ENCODE assay signal across 23 cellular contexts in the genomic region with DNA sequence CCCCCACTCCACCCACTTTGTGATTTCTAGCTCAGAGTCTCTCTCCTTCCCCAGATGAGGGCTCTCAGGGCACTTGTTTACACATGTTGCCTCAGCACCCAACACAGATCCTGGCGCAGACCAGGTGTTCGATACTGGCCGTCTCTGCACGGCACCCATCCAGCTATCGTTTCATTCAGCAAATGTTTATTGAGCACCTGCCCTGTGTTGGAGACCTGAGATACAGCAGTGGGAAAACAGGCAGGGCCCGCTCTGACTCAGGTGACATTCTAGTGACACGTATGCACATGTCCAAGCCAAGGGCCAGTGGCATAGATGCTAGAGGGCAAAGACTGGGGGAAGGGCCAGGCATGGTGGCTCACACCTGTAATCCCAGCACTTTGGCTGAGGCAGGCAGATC.
DNase-seq lines count a peak whose midpoint lies in the region; ATAC-seq and TF ChIP-seq lines count a peak whose summit lies in the region.
"Had no signal": no experiment of that assay in that cellular context is flagged by ENCODE, and none has a peak within 500 bp of the region (broad histone marks: within the 10 kb centered on the region; RNA-seq: fewer than 3 reads in every experiment).

No MANE protein-coding gene starts in this region.

- ATAC-seq in left colon: peak; percentile 40
- no peak for ATAC-seq in HG03439 (IDR thresholded peaks at IDR 0.05; ENCODE audit: unreplicated experiment)
- ATAC-seq in GM18519 (IDR thresholded peaks at IDR 0.05; ENCODE audit: low FRiP score, unreplicated experiment): no peak
- ATAC-seq: activated T-cell treated with anti-CD3 and anti-CD28 coated beads, Interleukin-2, amount 50 U/mL, for 4 hours; heart right ventricle; left cardiac atrium; stimulated activated naive CD8-positive, alpha-beta T cell treated with anti-CD3 and anti-CD28 coated beads, Interleukin-15, Interleukin-2, amounts not matched to agents 100 U/mL and 50 U/mL, for 24 hours had no signal

- intact Hi-C loops in left colon (cut with DNase I, micrococcal nuclease): no loop called here

- no peaks in the 10 kb centered on the region for H3K9me2 ChIP-seq in hepatocyte (replicated peaks; ENCODE audit: insufficient read depth)

- H3K4me2 ChIP-seq in hepatocyte: no peak overlapping the region

- H3K9me3 ChIP-seq in hepatocyte (ENCODE audit: low read depth): no peaks in the 10 kb centered on the region
- H3K9me3 ChIP-seq: breast epithelium, heart right ventricle, thyroid gland had no signal

- H3K4me3 ChIP-seq in hepatocyte: no peak overlapping the region
- H3K4me3 ChIP-seq: breast epithelium, heart right ventricle, thyroid gland had no signal

- H3K36me3 ChIP-seq in hepatocyte (replicated peaks; ENCODE audit: insufficient read depth, low read depth): no peaks in the 10 kb centered on the region
- H3K36me3 ChIP-seq: breast epithelium, heart right ventricle, thyroid gland had no signal

- 96% methylated on average over 7 of the region's 7 CpGs for WGBS in hepatocyte (ENCODE audit: low lambda C conversion rate, missing lambda C conversion rate)

- H2AFZ ChIP-seq in hepatocyte: no peak overlapping the region

- H4K20me1 ChIP-seq in hepatocyte (ENCODE audit: insufficient read depth, poor library complexity, severe bottlenecking): no peaks in the 10 kb centered on the region

- DNase-seq in COLO668 (lab: John Stamatoyannopoulos, UW; ENCODE audit: unreplicated experiment) (peak; percentile 84), DMS153 treated with DMSO at 0.1 percent for 48 hours (lab: John Stamatoyannopoulos, UW; ENCODE audit: unreplicated experiment) (peak; percentile 59), NCI-H2196 (lab: John Stamatoyannopoulos, UW; ENCODE audit: unreplicated experiment) (peak; percentile 62), left colon (no peak), hepatocyte (ENCODE audit: low spot score) (no peak)
- DNase-seq: activated CD4-positive, alpha-beta T cell treated with anti-CD3 and anti-CD28 coated beads, Interleukin-2, amount 10 ng/mL, durations not matched to agents 24 days and 14 days; activated naive CD4-positive, alpha-beta T cell; activated T-cell treated with anti-CD3 and anti-CD28 coated beads, Interleukin-2, amount 50 U/mL, for 4 hours; effector CD8-positive, alpha-beta T cell; foreskin fibroblast; heart right ventricle; left cardiac atrium; mesenchymal stem cell; NCI-H1930; occipital lobe; retina; stimulated activated CD4-positive, alpha-beta T cell treated with anti-CD3 and anti-CD28 coated beads, Interleukin-12 subunit alpha, Interleukin-12 subunit beta, amount 100 ng/mL, for 4 hours; stimulated activated CD4-positive, alpha-beta T cell treated with anti-CD3 and anti-CD28 coated beads, Interleukin-4, amount 100 ng/mL, for 24 hours; stimulated activated naive CD8-positive, alpha-beta T cell treated with anti-CD3 and anti-CD28 coated beads, Interleukin-15, Interleukin-2, amounts not matched to agents 100 U/mL and 50 U/mL, for 24 hours; thyroid gland had no signal

- H3K27me3 ChIP-seq in hepatocyte: no peaks in the 10 kb centered on the region
- H3K27me3 ChIP-seq: breast epithelium, thyroid gland had no signal

- H3K4me1 ChIP-seq in hepatocyte (ENCODE audit: insufficient read depth): peaks cover 8% of the 10 kb centered on the region

- H3K79me2 ChIP-seq in hepatocyte: no peaks in the 10 kb centered on the region

- TF ChIP-seq CTCF in hepatocyte (IDR thresholded peaks at IDR 0.05; ENCODE audit: poor library complexity): no peak

- H3K27ac ChIP-seq in hepatocyte: no peak overlapping the region
- H3K27ac ChIP-seq: breast epithelium, heart right ventricle, thyroid gland had no signal

Comparison
In these comparisons a context has a peak if more than half of its experiments do, and no peak if none do; other contexts are left out.
1. DNase-seq: peak in COLO668 (single experiment), DMS153 treated with DMSO at 0.1 percent for 48 hours (single experiment) and NCI-H2196 (single experiment); none in left colon (0 of 2) and hepatocyte (single experiment).